ENCODE assay signal across 11 cellular contexts in genomic region chr10:95818663-95819062, GRCh38.
A peak's percentile ranks its signal among the peaks of the same experiment; 100 is the strongest.
DNase-seq lines count a peak whose midpoint lies in the region; ATAC-seq, FAIRE-seq and TF ChIP-seq lines count a peak whose summit lies in the region.
"Had no signal": no experiment of that assay in that cellular context is flagged by ENCODE, and none has a peak within 500 bp of the region (broad histone marks: within the 10 kb centered on the region; RNA-seq: fewer than 3 reads in every experiment).

No MANE protein-coding gene starts in this region.

- H3K36me3 Mint-ChIP-seq in activated T-cell treated with anti-CD3 and anti-CD28 coated beads, Interleukin-2, amount 50 U/mL, for 4 hours (ENCODE audit: insufficient read depth) = no peaks in the 10 kb centered on the region
- H3K36me3 Mint-ChIP-seq: CD8-positive, alpha-beta memory T cell had no signal

- no peak overlapping the region for H3K4me3 Mint-ChIP-seq in activated T-cell treated with anti-CD3 and anti-CD28 coated beads, Interleukin-2, amount 50 U/mL, for 4 hours
- H3K4me3 Mint-ChIP-seq: activated T-cell treated with anti-CD3 and anti-CD28 coated beads, Interleukin-2, amount 50 U/mL, for 72 hours; CD8-positive, alpha-beta memory T cell; H9 had no signal

- FAIRE-seq in small intestine (lab: Jason Lieb, UNC) = no peak

- H3K9me3 Mint-ChIP-seq in activated T-cell treated with anti-CD3 and anti-CD28 coated beads, Interleukin-2, amount 50 U/mL, for 4 hours = no peaks in the 10 kb centered on the region

- no peak for ATAC-seq in lower lobe of right lung
- ATAC-seq in activated T-cell treated with anti-CD3 and anti-CD28 coated beads, Interleukin-2, amount 50 U/mL, for 4 hours = no peak
- ATAC-seq in HG03457 (IDR thresholded peaks at IDR 0.05; ENCODE audit: unreplicated experiment) = no peak
- ATAC-seq: activated T-cell treated with anti-CD3 and anti-CD28 coated beads, Interleukin-2, amount 50 U/mL, for 72 hours had no signal

- H3K9me3 ChIP-seq in lower lobe of right lung (no peaks in the 10 kb centered on the region), small intestine (ENCODE audit: control insufficient read depth, low read depth) (no peaks in the 10 kb centered on the region)

- TF ChIP-seq CTCF in AG09309 (IDR thresholded peaks at IDR 0.05; ENCODE audit: control insufficient read depth, insufficient read depth, low read depth, low read length, missing control alignments) (no peak), choroid plexus epithelial cell (conservative IDR thresholded peaks at IDR 0.05; ENCODE audit: low read depth, low read length) (no peak), lower lobe of right lung (IDR thresholded peaks at IDR 0.05) (no peak)

- H3K27me3 Mint-ChIP-seq in activated T-cell treated with anti-CD3 and anti-CD28 coated beads, Interleukin-2, amount 50 U/mL, for 4 hours (ENCODE audit: low read depth) = peaks cover 3% of the 10 kb centered on the region

- DNase-seq in AG09309 (ENCODE audit: low read depth) (peak; percentile 11), HT1080 (ENCODE audit: low read depth) (peak; percentile 50), choroid plexus epithelial cell (ENCODE audit: low read depth) (peak; percentile 90), lower lobe of right lung (no peak), small intestine (no peak)
- DNase-seq in activated T-cell treated with anti-CD3 and anti-CD28 coated beads, Interleukin-2, amount 50 U/mL, for 4 hours = no peak
- no peak for DNase-seq in stimulated activated CD4-positive, alpha-beta T cell treated with anti-CD3 and anti-CD28 coated beads, Interleukin-2, amount 100 ng/mL, for 24 hours
- DNase-seq: activated T-cell treated with anti-CD3 and anti-CD28 coated beads, Interleukin-2, amount 50 U/mL, for 72 hours; CD8-positive, alpha-beta memory T cell; H9 had no signal

- peaks cover 29% of the 10 kb centered on the region for H3K4me1 ChIP-seq in lower lobe of right lung
- H3K4me1 ChIP-seq in small intestine (ENCODE audit: control insufficient read depth in 2 of 2, insufficient read depth in 1 of 2, low read depth in 1 of 2, low read length in 1 of 2) = peaks cover 0 to 6% of the 10 kb centered on the region in 2 donors

- H3K27ac ChIP-seq in lower lobe of right lung (peak overlapping the region; percentile 7), small intestine (ENCODE audit: low read depth in 1 of 2, low read length in 1 of 2) (peak overlapping the region in 1 of 2 donors; percentile 12)

- 32 to 80% (median 51%) methylated on average over 2 of the region's 2 CpGs for WGBS in small intestine, 3 donors

- H3K27me3 ChIP-seq in lower lobe of right lung (ENCODE audit: low read depth) = no peaks in the 10 kb centered on the region
- H3K27me3 ChIP-seq in small intestine (ENCODE audit: control insufficient read depth in 2 of 2, insufficient read depth in 2 of 2, low read length in 2 of 2) = no peaks in the 10 kb centered on the region

- intact Hi-C loops in lower lobe of right lung (cut with DNase I) = no loop called here

- peaks cover 11% of the 10 kb centered on the region for H3K4me1 Mint-ChIP-seq in activated T-cell treated with anti-CD3 and anti-CD28 coated beads, Interleukin-2, amount 50 U/mL, for 4 hours (ENCODE audit: low read depth)

- H3K4me3 ChIP-seq in AG09309 (ENCODE audit: control insufficient read depth, low read depth, low read length) (no peak overlapping the region), choroid plexus epithelial cell (ENCODE audit: low read depth, low read length) (no peak overlapping the region), lower lobe of right lung (no peak overlapping the region), small intestine (ENCODE audit: low read depth in 1 of 2, low read length in 2 of 2) (no peak overlapping the region)

- H3K36me3 ChIP-seq in lower lobe of right lung = no peaks in the 10 kb centered on the region
- H3K36me3 ChIP-seq in small intestine (ENCODE audit: control insufficient read depth in 2 of 2, insufficient read depth in 2 of 2, low read length in 2 of 2) = no peaks in the 10 kb centered on the region

Comparison
In these comparisons a context has a peak if more than half of its experiments do, and no peak if none do; other contexts are left out.
1. DNase-seq: peak in AG09309 (single experiment), HT1080 (single experiment) and choroid plexus epithelial cell (single experiment); none in lower lobe of right lung (single experiment), activated T-cell treated with anti-CD3 and anti-CD28 coated beads, Interleukin-2, amount 50 U/mL, for 4 hours (single experiment), small intestine (single experiment) and stimulated activated CD4-positive, alpha-beta T cell treated with anti-CD3 and anti-CD28 coated beads, Interleukin-2, amount 100 ng/mL, for 24 hours (0 of 2).